ENCODE assay signal across 7 cellular contexts in the genomic region with DNA sequence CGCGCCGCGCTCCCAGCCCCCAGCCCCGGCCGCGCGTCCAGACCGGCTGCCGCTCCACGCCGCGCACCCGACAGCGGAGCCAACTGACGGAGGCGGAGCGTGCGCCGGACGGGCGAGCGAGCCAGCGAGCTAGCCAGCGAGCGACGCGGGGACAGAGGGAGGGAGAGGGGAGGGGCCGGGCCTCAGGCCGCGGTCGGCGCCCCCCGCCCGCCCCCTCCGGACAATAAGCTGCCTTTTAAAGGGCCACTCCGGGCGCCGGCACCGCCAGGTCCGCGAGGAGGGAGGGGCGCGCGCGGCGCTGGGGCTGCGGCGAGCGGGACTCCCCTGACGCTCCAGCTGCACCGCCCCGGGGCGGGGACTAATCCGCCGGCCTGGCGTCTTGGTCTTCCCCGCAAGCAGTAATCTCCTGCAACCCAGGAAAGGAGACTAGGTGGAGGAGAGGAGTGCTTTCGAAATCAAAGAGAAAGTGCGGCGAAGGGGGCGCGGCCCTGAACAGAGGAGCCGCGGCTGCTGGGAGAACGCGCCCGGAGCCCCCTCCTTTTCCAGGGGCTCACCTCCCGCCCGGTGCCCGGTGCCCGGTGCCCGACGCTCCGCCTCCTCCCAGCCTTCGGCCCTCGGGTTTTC. TPM values are rescaled to one million over a fixed set of nuclear protein-coding genes. Genes with fewer than 3 reads are reported as not detected.
DNase-seq lines count a peak whose midpoint lies in the region; ATAC-seq, FAIRE-seq and TF ChIP-seq lines count a peak whose summit lies in the region.

BIN1 (minus strand) TSS at position 157 of the 624 bp plus-strand sequence. CDS start 211 bp downstream, outside the sequence.

- CTCF ChIA-PET in WTC11 (lab: Charles Lee), result interaction anchor here (0.6 to 4.2 kb wide), 16 partner anchors 11 to 647 kb away, joined by 3 to 33 read pairs (median 4); no protein-coding TSS in a partner anchor

- TF ChIP-seq CTCF in WTC11 (IDR thresholded peaks at IDR 0.05) (no peak), cardiac fibroblast (IDR thresholded peaks at IDR 0.05; ENCODE audit: low read depth, low read length) (no peak)

- H3K4me3 ChIP-seq in cardiac fibroblast (replicated peaks in 1 of 2; ENCODE audit: low read depth in 2 of 2, low read length in 2 of 2) (peak within 1 kb of the TSS; percentile 80 to 90), small intestine (ENCODE audit: low read depth in 1 of 2, low read length in 2 of 2) (peak within 1 kb of the TSS; percentile 34 to 81)

- H3K36me3 Mint-ChIP-seq in WTC11 (no peaks in the 10 kb centered on the region), immature natural killer cell (no peaks in the 10 kb centered on the region)

- peaks cover 0 to 3% of the 10 kb centered on the region in 2 donors for H3K27me3 ChIP-seq in small intestine (ENCODE audit: control insufficient read depth in 2 of 2, insufficient read depth in 2 of 2, low read length in 2 of 2)

- no peaks in the 10 kb centered on the region for H3K36me3 ChIP-seq in small intestine (ENCODE audit: control insufficient read depth in 2 of 2, insufficient read depth in 2 of 2, low read length in 2 of 2)

- peak; percentile 85 for FAIRE-seq in GM18507 (lab: Jason Lieb, UNC)
- no peak for FAIRE-seq in small intestine (lab: Jason Lieb, UNC)

- peaks cover 0 to 3% of the 10 kb centered on the region in 2 donors for H3K4me1 ChIP-seq in small intestine (ENCODE audit: control insufficient read depth in 2 of 2, insufficient read depth in 1 of 2, low read depth in 1 of 2, low read length in 1 of 2)

- H3K4me3 Mint-ChIP-seq in WTC11 (peak within 1 kb of the TSS; percentile 86), immature natural killer cell (peak within 1 kb of the TSS; percentile 87 to 92 (median 91))

- DNase-seq in GM18507 (ENCODE audit: extremely low spot score, insufficient read length, low read depth) (peak; percentile 76), NCI-H1694 treated with DMSO at 0.1 percent for 48 hours (lab: John Stamatoyannopoulos, UW) (peak; percentile 46), WTC11 (ENCODE audit: low spot score) (peak; percentile 91), cardiac fibroblast (ENCODE audit: low read depth in 2 of 2) (peak; percentile 84 to 95), immature natural killer cell (peak; percentile 77 to 79 (median 79)), small intestine (peak; percentile 77)

- POLR2A ChIA-PET in WTC11 (lab: Charles Lee), result interaction anchor here (0.6 to 2.3 kb wide), 7 partner anchors 12 to 288 kb away, joined by 3 to 9 read pairs (median 3); no protein-coding TSS in a partner anchor

- 0% methylated on average over 56 to 77 of the region's 77 CpGs for WGBS in small intestine, 3 donors

- peak within 1 kb of the TSS; percentile 49 for H3K27ac Mint-ChIP-seq in WTC11
- peak within 1 kb of the TSS; percentile 48 to 84 (median 72) for H3K27ac Mint-ChIP-seq in immature natural killer cell

- no peaks in the 10 kb centered on the region for H3K9me3 ChIP-seq in small intestine (ENCODE audit: control insufficient read depth, low read depth)

- peak; percentile 91 for ATAC-seq in HG02852 (IDR thresholded peaks at IDR 0.05; ENCODE audit: unreplicated experiment)
- peak; percentile 80 for ATAC-seq in WTC11

- peak within 1 kb of the TSS; percentile 67 to 68 for H3K27ac ChIP-seq in small intestine (ENCODE audit: low read depth in 1 of 2, low read length in 1 of 2)

- peaks cover 26% of the 10 kb centered on the region for H3K4me1 Mint-ChIP-seq in WTC11
- peaks cover 12 to 13% of the 10 kb centered on the region in 2 donors for H3K4me1 Mint-ChIP-seq in immature natural killer cell

- H3K27me3 Mint-ChIP-seq in WTC11 (ENCODE audit: low read depth) (peaks cover 3% of the 10 kb centered on the region; the same call in 1 of the 2 replicates), immature natural killer cell (ENCODE audit: low read depth in 3 of 3) (peaks cover 0 to 7% (median 5%) of the 10 kb centered on the region in 3 donors)

- H3K9me3 Mint-ChIP-seq in WTC11 (no peaks in the 10 kb centered on the region), immature natural killer cell (no peaks in the 10 kb centered on the region)

TF ChIP-seq in WTC11, 78 proteins besides CTCF, POLR2A, EP300 and RAD21:
- TF ChIP-seq ATF1 (CRISPR knock-in tag; IDR thresholded peaks at IDR 0.05) (0 out of 2 replicates have a peak, but pooled peaks have one; percentile 73), CREM (CRISPR knock-in tag; IDR thresholded peaks at IDR 0.05) (peak; percentile 58; the same call in 1 of the 2 replicates), ZMAT4 (CRISPR knock-in tag; IDR thresholded peaks at IDR 0.05) (no peak), ELF4 (CRISPR knock-in tag; IDR thresholded peaks at IDR 0.05; ENCODE audit: low read depth) (0 out of 2 replicates have a peak, but pooled peaks have one; percentile 59), ZNF138 (CRISPR knock-in tag; conservative IDR thresholded peaks at IDR 0.05) (no peak), FOXP4 (CRISPR knock-in tag; IDR thresholded peaks at IDR 0.05) (peak; percentile 47; the same call in 1 of the 2 replicates), FOXK1 (CRISPR knock-in tag; IDR thresholded peaks at IDR 0.05) (peak; percentile 46; the same call in 1 of the 2 replicates), CBFB (CRISPR knock-in tag; IDR thresholded peaks at IDR 0.05; ENCODE audit: low read depth) (peak; percentile 23; the same call in 1 of the 2 replicates), SP1 (CRISPR knock-in tag; conservative IDR thresholded peaks at IDR 0.05) (peak; percentile 55)

RNA-seq across cellular contexts. Expression of gene BIN1, which starts in this region (rescaled TPM):
- 38.9 to 42.5 TPM (median 41.6 TPM) in 3 replicates for total RNA-seq in WTC11 (2021)
- 100 to 1,000 TPM; 110 to 169 (median 167) TPM for polyA plus RNA-seq in immature natural killer cell
- 10 to 100 TPM in 2 of 3 donors, 1 to 10 TPM in 1; 6.7 to 40.7 (median 16.8) TPM for polyA plus RNA-seq in small intestine

Comparison
In these comparisons a context has a peak if more than half of its experiments do, and no peak if none do; other contexts are left out.
1. Peak in every context shown above with its lines: DNase-seq, ATAC-seq, H3K4me3 ChIP-seq and H3K27ac ChIP-seq.